In genomic region chr15:43106486-43106829, GRCh38 we compare ENCODE assay signal across 8 cellular contexts. TPM values are rescaled to one million over a fixed set of nuclear protein-coding genes. Genes with fewer than 3 reads are reported as not detected.
DNase-seq lines count a peak whose midpoint lies in the region; ATAC-seq and TF ChIP-seq lines count a peak whose summit lies in the region.

No MANE protein-coding gene starts in this region.

- peaks cover 24% of the 10 kb centered on the region for H3K4me1 ChIP-seq in CD8-positive, alpha-beta T cell (ENCODE audit: insufficient read depth, low read length)
- peaks cover 13% of the 10 kb centered on the region for H3K4me1 ChIP-seq in PC-9 (replicated peaks; ENCODE audit: insufficient read depth)
- peaks cover 4% of the 10 kb centered on the region for H3K4me1 ChIP-seq in ovary (ENCODE audit: insufficient read depth)

- CTCF ChIA-PET in CD8-positive, alpha-beta T cell (lab: Charles Lee): interaction anchor here (1.0 to 1.3 kb wide), 3 partner anchors 9 to 80 kb away, joined by 3 read pairs; no protein-coding TSS in a partner anchor
- CTCF ChIA-PET in PC-9 (lab: Charles Lee): no interaction called here

- peak overlapping the region; percentile 84 for H2AFZ ChIP-seq in PC-9

- H3K9me3 Mint-ChIP-seq in CD8-positive, alpha-beta T cell: no peaks in the 10 kb centered on the region

- TF ChIP-seq EP300 in ovary (IDR thresholded peaks at IDR 0.05): no peak

- ATAC-seq in CD8-positive, alpha-beta T cell: no peak
- no peak for ATAC-seq in GM19455 (IDR thresholded peaks at IDR 0.05; ENCODE audit: unreplicated experiment)

- H3K4me2 ChIP-seq in PC-9: peak overlapping the region; percentile 88

- no peak for TF ChIP-seq POLR2A in ovary (IDR thresholded peaks at IDR 0.05)

- DNase-seq in CD8-positive, alpha-beta T cell: no peak
- DNase-seq in PC-9: no peak
- DNase-seq in epithelial cell of prostate (ENCODE audit: low read depth, low spot score): no peak
- DNase-seq in ovary: no peak
- DNase-seq in foreskin melanocyte: no peak
- no peak for DNase-seq in stimulated activated CD4-positive, alpha-beta T cell treated with anti-CD3 and anti-CD28 coated beads, Interleukin-4, amount 100 ng/mL, for 24 hours
- DNase-seq in cerebellar nuclear complex (lab: John Stamatoyannopoulos, UW): no peak

- peak overlapping the region; percentile 87 for H3K27ac ChIP-seq in CD8-positive, alpha-beta T cell (ENCODE audit: low read depth, low read length)
- H3K27ac ChIP-seq in PC-9 (peak overlapping the region; percentile 33; the same call in 1 of the 2 replicates), epithelial cell of prostate (peak overlapping the region; percentile 79), ovary (peak overlapping the region in 1 of 2 donors; percentile 78)

- peak overlapping the region; percentile 72 for H3K4me3 ChIP-seq in CD8-positive, alpha-beta T cell (ENCODE audit: low read depth, low read length)
- peak overlapping the region; percentile 80 for H3K4me3 ChIP-seq in PC-9
- peak overlapping the region; percentile 85 for H3K4me3 ChIP-seq in ovary

- intact Hi-C loops in CD8-positive, alpha-beta T cell (cut with DNase I, micrococcal nuclease): loop anchor here (1.0 to 10.0 kb wide), 7 partner anchors 17 to 829 kb away; partner anchors contain the start of genes CCNDBP1 (in 2 of the 2), TMEM62 (in 2 of the 2) and STARD9 (in 1 of the 2)
- intact Hi-C loops in PC-9 (cut with micrococcal nuclease; ENCODE audit: unreplicated experiment): no loop called here
- intact Hi-C loops in ovary (cut with DNase I): no loop called here

- BruUV-seq in PC-9 (replicated peaks; lab: Mats Ljungman, UMichigan): no TSS peak

- H3K36me3 Mint-ChIP-seq in CD8-positive, alpha-beta T cell: peaks cover 26% of the 10 kb centered on the region

- peak overlapping the region; percentile 99 for H3K27ac Mint-ChIP-seq in CD8-positive, alpha-beta T cell

- H3K79me2 ChIP-seq in PC-9 (ENCODE audit: low read depth): peaks cover 31% of the 10 kb centered on the region

- H3K4me3 Mint-ChIP-seq in CD8-positive, alpha-beta T cell: peak overlapping the region; percentile 89

- H3K27me3 ChIP-seq in CD8-positive, alpha-beta T cell (ENCODE audit: insufficient read depth, low read length): no peaks in the 10 kb centered on the region
- H3K27me3 ChIP-seq in PC-9 (ENCODE audit: insufficient read depth, low read depth) (no peaks in the 10 kb centered on the region), ovary (no peaks in the 10 kb centered on the region)

- H3K4me1 Mint-ChIP-seq in CD8-positive, alpha-beta T cell (ENCODE audit: low read depth): peaks cover 43% of the 10 kb centered on the region

- no peaks in the 10 kb centered on the region for H3K9me2 ChIP-seq in PC-9 (ENCODE audit: insufficient read depth)

- H3K9me3 ChIP-seq in CD8-positive, alpha-beta T cell (ENCODE audit: low read length): no peaks in the 10 kb centered on the region
- H3K9me3 ChIP-seq in PC-9 (ENCODE audit: insufficient read depth, low read depth) (no peaks in the 10 kb centered on the region), ovary (no peaks in the 10 kb centered on the region)

- H3F3A ChIP-seq in PC-9 (ENCODE audit: insufficient read depth, low read depth): peaks cover 4% of the 10 kb centered on the region; the same call in 1 of the 2 replicates

- POLR2A ChIA-PET in CD8-positive, alpha-beta T cell (lab: Charles Lee): interaction anchor here (0.9 to 2.1 kb wide), 7 partner anchors 16 to 1169 kb away, joined by 3 to 9 read pairs (median 4); partner anchors contain the start of gene TMEM62
- POLR2A ChIA-PET in PC-9 (lab: Charles Lee; ENCODE audit: unreplicated experiment): no interaction called here

- H4K20me1 ChIP-seq in PC-9 (ENCODE audit: insufficient read depth): no peaks in the 10 kb centered on the region

- 21 to 25% (median 22%) methylated on average over 7 of the region's 7 CpGs for WGBS in ovary, 3 donors

- H3K36me3 ChIP-seq in CD8-positive, alpha-beta T cell (ENCODE audit: insufficient read depth, low read length): no peaks in the 10 kb centered on the region
- H3K36me3 ChIP-seq in PC-9 (ENCODE audit: low read depth) (no peaks in the 10 kb centered on the region), ovary (no peaks in the 10 kb centered on the region)

- no peak for TF ChIP-seq CTCF in CD8-positive, alpha-beta T cell (IDR thresholded peaks at IDR 0.05)
- TF ChIP-seq CTCF in PC-9 (conservative IDR thresholded peaks at IDR 0.05): no peak
- TF ChIP-seq CTCF in ovary (IDR thresholded peaks at IDR 0.05): no peak

- H3K27me3 Mint-ChIP-seq in CD8-positive, alpha-beta T cell (ENCODE audit: low read depth): no peaks in the 10 kb centered on the region

RNA-seq across cellular contexts. Expression of gene UBR1, which starts 0.6 kb away (rescaled TPM):
- 10 to 100 TPM; 53.4 to 54.3 TPM for total RNA-seq in CD8-positive, alpha-beta T cell
- total RNA-seq in PC-9 (2021) (17.1 and 18.2 TPM in 2 replicates), ovary (10 to 100 TPM; 21.2 to 34.1 (median 27.0) TPM)
- 10 to 100 TPM in 1 of 2 donors, 1 to 10 TPM in 1; 7.5 to 14.6 TPM for polyA plus RNA-seq in ovary

RNA-seq across cellular contexts. Expression of gene TMEM62, which starts 26.9 kb away (rescaled TPM):
- total RNA-seq in CD8-positive, alpha-beta T cell: 10 to 100 TPM; 23.0 to 25.5 TPM
- 12.5 and 17.5 TPM in 2 replicates for total RNA-seq in PC-9 (2021)
- 10 to 100 TPM in 5 of 7 donors, 1 to 10 TPM in 2; 8.7 to 15.2 (median 13.8) TPM for total RNA-seq in ovary
- 10 to 100 TPM in 1 of 2 donors, 1 to 10 TPM in 1; 6.6 to 17.4 TPM for polyA plus RNA-seq in ovary

Comparison
In these comparisons a context has a peak if more than half of its experiments do, and no peak if none do; other contexts are left out.
1. intact Hi-C loops: an anchor here in CD8-positive, alpha-beta T cell (1.0 to 10.0 kb wide); none called in PC-9 and ovary.